In genomic region chr16:85565796-85566501, GRCh38 we compare ENCODE assay signal across 21 cellular contexts. TPM values are rescaled to one million over a fixed set of nuclear protein-coding genes. Genes with fewer than 3 reads are reported as not detected.
A peak's percentile ranks its signal among the peaks of the same experiment; 100 is the strongest.
DNase-seq lines count a peak whose midpoint lies in the region; ATAC-seq and TF ChIP-seq lines count a peak whose summit lies in the region.
"Had no signal": no experiment of that assay in that cellular context is flagged by ENCODE, and none has a peak within 500 bp of the region (broad histone marks: within the 10 kb centered on the region; RNA-seq: fewer than 3 reads in every experiment).

No MANE protein-coding gene starts in this region.

- peaks cover 9% of the 10 kb centered on the region for H3K36me3 Mint-ChIP-seq in Caco-2 (ENCODE audit: insufficient read depth, unreplicated experiment)
- no peaks in the 10 kb centered on the region for H3K36me3 Mint-ChIP-seq in T-cell
- 0 out of 2 replicates have a peak, but pooled peaks cover 5% of the 10 kb centered on the region for H3K36me3 Mint-ChIP-seq in HFFc6 (ENCODE audit: low read depth)

- TF ChIP-seq CTCF in Caco-2 (IDR thresholded peaks at IDR 0.05; ENCODE audit: insufficient read depth in 1 of 2, low read depth in 1 of 2, low read length in 1 of 2, severe bottlenecking in 1 of 2, unreplicated experiment in 1 of 2) (no peak), HFFc6 (IDR thresholded peaks at IDR 0.05) (no peak), coronary artery (IDR thresholded peaks at IDR 0.05) (no peak)

- CTCF ChIA-PET in Caco-2 (lab: Charles Lee) = interaction anchor here (0.8 kb wide), 1 partner anchor 63 kb away, joined by 4 read pairs; no protein-coding TSS in a partner anchor
- CTCF ChIA-PET in T-cell (lab: Charles Lee) = no interaction called here

- H3K36me3 ChIP-seq in Caco-2 (ENCODE audit: control insufficient read depth, insufficient read depth, low read length) = no peaks in the 10 kb centered on the region
- H3K36me3 ChIP-seq: heart left ventricle, prostate gland had no signal

- H3K4me1 Mint-ChIP-seq in Caco-2 (ENCODE audit: low read depth, unreplicated experiment) (peaks cover 20% of the 10 kb centered on the region), T-cell (peaks cover 48 to 70% (median 58%) of the 10 kb centered on the region in 3 donors), HFFc6 (ENCODE audit: low read depth) (peaks cover 48% of the 10 kb centered on the region)

- no peak overlapping the region for H3K27ac ChIP-seq in coronary artery
- H3K27ac ChIP-seq: heart left ventricle, prostate gland had no signal

- POLR2A ChIA-PET in Caco-2 (lab: Charles Lee) = no interaction called here
- POLR2A ChIA-PET in T-cell (lab: Charles Lee) = interaction anchor here in 1 of 2 donors (0.7 kb wide), 1 partner anchor 9 kb away, joined by 3 read pairs; no protein-coding TSS in a partner anchor

- no TSS peak for BruUV-seq in Caco-2 (replicated peaks; lab: Mats Ljungman, UMichigan)

- no peaks in the 10 kb centered on the region for H3K27me3 Mint-ChIP-seq in Caco-2 (ENCODE audit: insufficient read depth, unreplicated experiment)
- no peaks in the 10 kb centered on the region for H3K27me3 Mint-ChIP-seq in T-cell
- H3K27me3 Mint-ChIP-seq in HFFc6 (ENCODE audit: insufficient read depth) = no peaks in the 10 kb centered on the region

- no peaks in the 10 kb centered on the region for H3K9me3 Mint-ChIP-seq in Caco-2 (ENCODE audit: unreplicated experiment)
- H3K9me3 Mint-ChIP-seq in T-cell = no peaks in the 10 kb centered on the region
- H3K9me3 Mint-ChIP-seq in HFFc6 = no peaks in the 10 kb centered on the region

- DNase-seq in Caco-2 (no peak), T-cell (no peak), left kidney (ENCODE audit: low read depth, low spot score) (peak; percentile 63), retina (peak; percentile 72), NCI-H748 treated with DMSO at 0.1 percent for 48 hours (lab: John Stamatoyannopoulos, UW) (no peak), AG20443 (ENCODE audit: low spot score) (no peak), HFFc6 (no peak), coronary artery (ENCODE audit: low spot score) (no peak)
- DNase-seq: activated CD4-positive, alpha-beta T cell treated with anti-CD3 and anti-CD28 coated beads for 4 hours; activated naive CD4-positive, alpha-beta T cell treated with anti-CD3 and anti-CD28 coated beads, Interleukin-2, amount 10 ng/mL, durations not matched to agents 7 days and 5 days; activated T-cell treated with anti-CD3 and anti-CD28 coated beads for 4 hours; COR-L47; effector CD4-positive, alpha-beta T cell; EL; heart left ventricle; NCI-H1694 treated with DMSO at 0.1 percent for 48 hours; NCI-H345; SIG-M5; stimulated activated CD4-positive, alpha-beta T cell treated with anti-CD3 and anti-CD28 coated beads, Interleukin-12 subunit alpha, Interleukin-12 subunit beta, amount 100 ng/mL, for 4 hours had no signal

- H3K4me3 ChIP-seq in Caco-2 (ENCODE audit: low read depth, low read length) (no peak overlapping the region), coronary artery (no peak overlapping the region)
- H3K4me3 ChIP-seq: heart left ventricle, mucosa of descending colon, prostate gland had no signal

- H3K27me3 ChIP-seq in Caco-2 (replicated peaks; ENCODE audit: control insufficient read depth, insufficient read depth, low read length) = no peaks in the 10 kb centered on the region
- H3K27me3 ChIP-seq: heart left ventricle had no signal

- peaks cover 14% of the 10 kb centered on the region for H3K4me1 ChIP-seq in Caco-2
- H3K4me1 ChIP-seq: prostate gland had no signal

- no peaks in the 10 kb centered on the region for H3K9me3 ChIP-seq in Caco-2
- H3K9me3 ChIP-seq: mucosa of descending colon, prostate gland had no signal

- H3K27ac Mint-ChIP-seq in Caco-2 (ENCODE audit: unreplicated experiment) (peak overlapping the region; percentile 36), T-cell (peak overlapping the region; percentile 39 to 52), HFFc6 (no peak overlapping the region)
- H3K27ac Mint-ChIP-seq: activated naive CD4-positive, alpha-beta T cell treated with anti-CD3 and anti-CD28 coated beads, Interleukin-2, amount 10 ng/mL, durations not matched to agents 7 days and 5 days had no signal

- ATAC-seq in T-cell (replicated peaks in 1 of 4) = no peak
- ATAC-seq: heart left ventricle had no signal

- intact Hi-C loops in Caco-2 (cut with micrococcal nuclease; ENCODE audit: unreplicated experiment) = no loop called here

- no peak overlapping the region for H3K4me3 Mint-ChIP-seq in Caco-2 (ENCODE audit: unreplicated experiment)
- H3K4me3 Mint-ChIP-seq in T-cell = no peak overlapping the region
- H3K4me3 Mint-ChIP-seq in HFFc6 = no peak overlapping the region
- H3K4me3 Mint-ChIP-seq: activated naive CD4-positive, alpha-beta T cell treated with anti-CD3 and anti-CD28 coated beads, Interleukin-2, amount 10 ng/mL, durations not matched to agents 7 days and 5 days had no signal

RNA-seq across cellular contexts. Expression of gene GSE1, which starts 47.2 kb away (rescaled TPM):
- 140 and 142 TPM in 2 replicates for total RNA-seq in Caco-2 (2022)
- 10 to 100 TPM; 29.1 to 61.7 (median 37.4) TPM for total RNA-seq in T-cell
- total RNA-seq in HFFc6 (2021; fragmentation: NEBNext Ultra II Directional; extraction: Animal tissue kit (Norgen Biotek cat#: 25700)) = 10 to 100 TPM; 49.2 to 62.3 (median 58.1) TPM

Comparison
In these comparisons a context has a peak if more than half of its experiments do, and no peak if none do; other contexts are left out.
1. DNase-seq: peak in left kidney (single experiment) and retina (single experiment); none in Caco-2 (0 of 2), T-cell (0 of 34), NCI-H748 treated with DMSO at 0.1 percent for 48 hours (single experiment), AG20443 (single experiment), HFFc6 (single experiment) and coronary artery (single experiment).